Comparison of ENCODE assay signal across 20 cellular contexts in genomic region chr1:208119225-208119606, GRCh38.
"Had no signal": no experiment of that assay in that cellular context is flagged by ENCODE, and none has a peak within 500 bp of the region (broad histone marks: within the 10 kb centered on the region; RNA-seq: fewer than 3 reads in every experiment).

No MANE protein-coding gene starts in this region.

- DNase-seq: activated CD4-positive, alpha-beta memory T cell treated with anti-CD3 and anti-CD28 coated beads, Interleukin-2, amount 10 ng/mL, durations not matched to agents 7 days and 5 days; activated CD4-positive, alpha-beta T cell treated with anti-CD3 and anti-CD28 coated beads for 36 hours; activated CD8-positive, alpha-beta memory T cell treated with anti-CD3 and anti-CD28 coated beads, Interleukin-2, amount 10 ng/mL, durations not matched to agents 7 days and 5 days; activated naive CD8-positive, alpha-beta T cell treated with anti-CD3 and anti-CD28 coated beads for 36 hours; amniotic stem cell; dorsolateral prefrontal cortex; hippocampal formation; left ventricle myocardium superior; mesenchymal stem cell; natural killer cell; ovary; sigmoid colon; spleen; stimulated activated CD4-positive, alpha-beta T cell treated with anti-CD3 and anti-CD28 coated beads, Interleukin-4, amount 100 ng/mL, for 4 hours; T-helper 1 cell; T-helper 9 cell; upper lobe of right lung had no signal

- ATAC-seq: activated CD4-positive, alpha-beta T cell treated with anti-CD3 and anti-CD28 coated beads for 36 hours; activated CD8-positive, alpha-beta memory T cell treated with anti-CD3 and anti-CD28 coated beads, Interleukin-2, amount 10 ng/mL, durations not matched to agents 7 days and 5 days; left ventricle myocardium superior; natural killer cell; stimulated activated memory B cell treated with anti-CD40 and anti-IgM and Interleukin-4, amounts not matched to agents 10 μg/mL and 1 μg/mL and 100 μg/mL, for 72 hours; upper lobe of right lung had no signal

- H3K4me3 ChIP-seq: cardiac muscle cell, dorsolateral prefrontal cortex, ovary, sigmoid colon, spleen, upper lobe of right lung had no signal

- H3K27me3 ChIP-seq: cardiac muscle cell, dorsolateral prefrontal cortex, ovary, sigmoid colon, spleen, upper lobe of right lung had no signal

- H3K4me1 ChIP-seq: sigmoid colon, spleen had no signal

- H3K27ac ChIP-seq: cardiac muscle cell, dorsolateral prefrontal cortex, epithelial cell of prostate, ovary, sigmoid colon, spleen, upper lobe of right lung had no signal

- H3K36me3 ChIP-seq: cardiac muscle cell, ovary, sigmoid colon, spleen, upper lobe of right lung had no signal

- H3K9me3 ChIP-seq: ovary, sigmoid colon, spleen, upper lobe of right lung had no signal
